ENCODE assay signal across 8 cellular contexts in the genomic region with DNA sequence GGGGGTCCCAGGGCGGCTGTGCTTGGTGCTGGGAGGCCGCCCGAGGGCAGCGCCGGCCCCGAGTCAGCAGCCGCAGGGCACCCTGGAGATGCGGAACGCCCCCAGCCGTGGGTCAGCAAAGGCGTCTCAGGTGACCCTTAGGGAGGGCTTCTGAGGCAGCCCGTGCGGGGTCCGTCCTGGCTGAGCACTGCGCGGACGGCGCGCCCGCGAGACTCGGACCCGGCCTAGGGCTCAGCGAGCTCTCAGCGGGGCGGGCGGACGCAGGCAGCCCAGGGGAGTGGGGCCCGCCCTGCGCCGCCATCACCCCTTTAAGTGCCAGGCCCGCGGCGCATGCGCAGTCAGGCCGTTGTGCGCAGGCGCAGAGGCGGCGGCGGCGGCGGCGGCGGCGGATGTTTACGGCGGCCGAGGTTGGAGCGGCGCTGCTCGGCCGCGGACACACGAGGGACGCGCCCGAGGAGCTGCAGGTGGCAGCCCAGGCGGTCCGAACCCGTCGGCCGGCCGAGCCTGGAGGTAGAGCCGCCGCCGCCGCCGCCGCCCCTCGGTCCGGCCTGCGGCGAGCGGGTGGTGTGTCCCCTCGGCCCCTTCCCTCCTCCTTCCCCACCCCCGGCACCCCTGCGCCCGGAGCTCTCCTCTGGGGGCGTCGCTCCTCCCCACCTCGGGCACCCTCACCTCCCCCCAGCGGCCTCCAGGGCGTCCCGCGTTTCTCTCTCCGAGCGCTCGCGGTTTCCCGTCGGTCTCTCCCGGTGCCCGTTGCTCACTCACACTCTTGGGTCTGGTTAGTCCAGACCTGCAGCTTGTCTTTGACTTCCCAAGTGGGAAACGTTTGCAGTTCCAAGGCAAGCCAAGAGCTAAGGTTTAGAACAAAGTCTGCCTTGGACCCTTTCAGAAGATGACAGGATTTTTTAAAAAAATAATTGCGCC. TPM values are rescaled to one million over a fixed set of nuclear protein-coding genes. Genes with fewer than 3 reads are reported as not detected.
DNase-seq lines count a peak whose midpoint lies in the region; ATAC-seq and TF ChIP-seq lines count a peak whose summit lies in the region.

TSS of gene PCMTD2 (plus strand) at position 388 of the 921 bp plus-strand sequence. CDS start 4,218 bp downstream, outside the sequence.

- H3K27me3 ChIP-seq in layer of hippocampus (ENCODE audit: control insufficient read depth, insufficient read depth, low read length) = no peaks in the 10 kb centered on the region

- no peak; the same call in 1 of the 2 replicates for TF ChIP-seq CTCF in AG09319 (IDR thresholded peaks at IDR 0.05; ENCODE audit: low read depth, low read length)

- peak within 1 kb of the TSS; percentile 93 for H3K27ac ChIP-seq in cingulate gyrus (ENCODE audit: low read depth, low read length)
- peak within 1 kb of the TSS; percentile 93 for H3K27ac ChIP-seq in layer of hippocampus (ENCODE audit: low read depth, low read length)

- peak; percentile 49 for DNase-seq in AG09319 (ENCODE audit: extremely low read depth, low read depth)
- peak; percentile 83 for DNase-seq in NCI-H460 (ENCODE audit: extremely low read depth, low read depth)
- DNase-seq in activated CD4-positive, alpha-beta T cell treated with anti-CD3 and anti-CD28 coated beads for 4 hours = peak; percentile 82 to 84
- peak; percentile 82 to 84 for DNase-seq in stimulated activated CD4-positive, alpha-beta T cell treated with anti-CD3 and anti-CD28 coated beads, Interleukin-1b, Interleukin-23, amount 100 ng/mL, for 4 hours (ENCODE audit: low read depth in 2 of 2)

- ATAC-seq in GM19035 (IDR thresholded peaks at IDR 0.05; ENCODE audit: unreplicated experiment) (peak; percentile 82), HG03342 (IDR thresholded peaks at IDR 0.05; ENCODE audit: unreplicated experiment) (peak; percentile 71)

RNA-seq across cellular contexts. Expression of gene PCMTD2, which starts in this region (rescaled TPM):
- total RNA-seq in NCI-H460 (2014; rRNA removed; shearing (Covaris generic)) = 37.8 and 45.1 TPM in 2 replicates
- 30.3 and 49.5 TPM in 2 replicates for polyA plus RNA-seq in NCI-H460 (2014; cell fraction: nucleus; rRNA removed)

Comparison
In these comparisons a context has a peak if more than half of its experiments do, and no peak if none do; other contexts are left out.
1. Peak in every context shown above with its lines: DNase-seq, ATAC-seq and H3K27ac ChIP-seq.